ENCODE assay signal across 8 cellular contexts in the genomic region with DNA sequence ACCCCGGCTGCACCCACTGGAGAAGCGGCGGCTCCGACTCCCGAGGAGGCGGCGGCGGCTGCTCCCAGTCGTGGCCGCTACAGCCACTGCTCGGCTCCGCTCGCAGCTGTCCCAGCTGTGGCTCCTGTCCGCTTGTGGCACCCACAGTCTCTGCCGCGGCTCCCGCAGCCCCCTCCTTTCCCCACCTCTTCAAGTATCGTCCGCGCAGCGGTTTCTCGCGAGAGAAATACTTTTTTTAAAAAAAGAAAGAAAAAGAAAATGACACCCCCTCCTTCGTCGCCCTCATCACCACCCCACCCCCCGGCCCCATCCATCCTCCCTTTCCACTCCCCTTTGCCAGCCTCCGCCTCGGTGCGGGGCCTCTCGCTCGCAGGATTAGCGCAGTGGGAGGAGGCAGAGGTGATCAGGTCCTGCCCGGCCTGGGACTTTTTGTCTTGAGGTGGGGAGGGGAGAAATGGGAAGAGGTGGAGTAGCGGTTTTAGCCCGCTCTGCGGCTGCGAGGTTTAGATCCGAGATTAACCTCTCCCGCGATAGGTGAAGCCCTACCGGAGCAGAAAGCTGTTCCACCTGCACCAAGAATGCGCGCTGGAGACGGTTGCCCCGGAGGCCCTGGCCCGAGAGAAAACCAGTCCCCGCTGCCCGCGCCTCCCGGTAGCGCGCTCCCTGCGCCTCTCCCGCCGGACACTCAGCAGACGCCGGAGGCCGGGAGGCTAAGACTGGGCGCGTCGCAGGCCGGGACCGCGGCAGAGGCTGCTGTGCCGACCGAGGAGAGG. TPM values are rescaled to one million over a fixed set of nuclear protein-coding genes. Genes with fewer than 3 reads are reported as not detected.
DNase-seq lines count a peak whose midpoint lies in the region; ATAC-seq lines count a peak whose summit lies in the region.

A gene (minus strand): TSS at position 152 of the 773 bp plus-strand sequence. CDS start 940 bp downstream, outside the sequence.

- H3K4me3 Mint-ChIP-seq in activated naive CD8-positive, alpha-beta T cell treated with anti-CD3 and anti-CD28 coated beads, Interleukin-2, amount 10 ng/mL, durations not matched to agents 7 days and 5 days, result peak within 1 kb of the TSS; percentile 77

- POLR2A ChIA-PET in activated naive CD8-positive, alpha-beta T cell treated with anti-CD3 and anti-CD28 coated beads, Interleukin-2, amount 10 ng/mL, durations not matched to agents 7 days and 5 days (lab: Charles Lee), result no interaction called here

- H3K27me3 Mint-ChIP-seq in activated naive CD8-positive, alpha-beta T cell treated with anti-CD3 and anti-CD28 coated beads, Interleukin-2, amount 10 ng/mL, durations not matched to agents 7 days and 5 days, result peaks cover 65% of the 10 kb centered on the region

- ATAC-seq in GM21576 (IDR thresholded peaks at IDR 0.05; ENCODE audit: unreplicated experiment) (peak; percentile 60), Right ventricle myocardium superior (ENCODE audit: poor library complexity) (peak; percentile 84)
- peak; percentile 65 for ATAC-seq in activated naive CD8-positive, alpha-beta T cell treated with anti-CD3 and anti-CD28 coated beads, Interleukin-2, amount 10 ng/mL, durations not matched to agents 7 days and 5 days (ENCODE audit: low read depth)

- intact Hi-C loops in Right ventricle myocardium superior (cut with DNase I), result loop anchor here (10.0 kb wide), 2 partner anchors 121 to 281 kb away; no protein-coding TSS in a partner anchor

- no peak within 1 kb of the TSS for H3K27ac Mint-ChIP-seq in activated naive CD8-positive, alpha-beta T cell treated with anti-CD3 and anti-CD28 coated beads, Interleukin-2, amount 10 ng/mL, durations not matched to agents 7 days and 5 days

- H3K36me3 Mint-ChIP-seq in activated naive CD8-positive, alpha-beta T cell treated with anti-CD3 and anti-CD28 coated beads, Interleukin-2, amount 10 ng/mL, durations not matched to agents 7 days and 5 days, result no peaks in the 10 kb centered on the region

- DNase-seq in NCI-H524 (lab: John Stamatoyannopoulos, UW) (peak; percentile 36 to 70), NCI-H524 treated with DMSO at 0.1 percent for 48 hours (lab: John Stamatoyannopoulos, UW) (no peak), HuH-7 (ENCODE audit: low spot score) (peak; percentile 53), Right ventricle myocardium superior (peak; percentile 80), non-pigmented ciliary epithelial cell (ENCODE audit: low read depth) (peak; percentile 74), LoVo (ENCODE audit: low spot score) (no peak)
- DNase-seq in activated naive CD8-positive, alpha-beta T cell treated with anti-CD3 and anti-CD28 coated beads, Interleukin-2, amount 10 ng/mL, durations not matched to agents 7 days and 5 days, result peak; percentile 55

- H3K9me3 Mint-ChIP-seq in activated naive CD8-positive, alpha-beta T cell treated with anti-CD3 and anti-CD28 coated beads, Interleukin-2, amount 10 ng/mL, durations not matched to agents 7 days and 5 days, result no peaks in the 10 kb centered on the region

- H3K4me1 Mint-ChIP-seq in activated naive CD8-positive, alpha-beta T cell treated with anti-CD3 and anti-CD28 coated beads, Interleukin-2, amount 10 ng/mL, durations not matched to agents 7 days and 5 days, result peaks cover 6% of the 10 kb centered on the region

RNA-seq across cellular contexts. Expression of the gene that starts here (rescaled TPM):
- under 1 TPM; 0.43 to 0.75 TPM for total RNA-seq in activated naive CD8-positive, alpha-beta T cell treated with anti-CD3 and anti-CD28 coated beads, Interleukin-2, amount 10 ng/mL, durations not matched to agents 7 days and 5 days
- total RNA-seq in Right ventricle myocardium superior, result 39.4 TPM

Comparison
In these comparisons a context has a peak if more than half of its experiments do, and no peak if none do; other contexts are left out.
1. RNA of the gene that starts here (total RNA-seq): 39.4 TPM in Right ventricle myocardium superior (single experiment); 0.43 to 0.75 TPM in activated naive CD8-positive, alpha-beta T cell treated with anti-CD3 and anti-CD28 coated beads, Interleukin-2, amount 10 ng/mL, durations not matched to agents 7 days and 5 days; every median in the first group is over 10 times any median in the second.
2. DNase-seq: peak in NCI-H524 (2 of 2), HuH-7 (single experiment), Right ventricle myocardium superior (single experiment) and non-pigmented ciliary epithelial cell (single experiment); none in NCI-H524 treated with DMSO at 0.1 percent for 48 hours (single experiment) and LoVo (single experiment).
3. Peak in DNase-seq and ATAC-seq in activated naive CD8-positive, alpha-beta T cell treated with anti-CD3 and anti-CD28 coated beads, Interleukin-2, amount 10 ng/mL, durations not matched to agents 7 days and 5 days; RNA of the gene not detected or under 1 TPM.
4. Peak in every context shown above with its lines, with median percentiles within 50 percentile points of each other: ATAC-seq.